In genomic region chr10:93181929-93182327, GRCh38 we compare ENCODE assay signal across 35 cellular contexts.
"Had no signal": no experiment of that assay in that cellular context is flagged by ENCODE, and none has a peak within 500 bp of the region (broad histone marks: within the 10 kb centered on the region; RNA-seq: fewer than 3 reads in every experiment).

No MANE protein-coding gene starts in this region.

- H3K27me3 ChIP-seq: adrenal gland, body of pancreas, cardiac muscle cell, colonic mucosa, esophagus squamous epithelium, gastroesophageal sphincter had no signal

- H3K9me3 ChIP-seq: adrenal gland, body of pancreas, colonic mucosa, esophagus squamous epithelium, gastroesophageal sphincter had no signal

- ATAC-seq: activated CD4-positive, CD25-positive, alpha-beta regulatory T cell treated with anti-CD3 and anti-CD28 coated beads, Interleukin-2, amount 50 U/mL, for 24 hours; activated CD8-positive, alpha-beta memory T cell treated with anti-CD3 and anti-CD28 coated beads, Interleukin-2, amount 10 ng/mL, durations not matched to agents 7 days and 5 days; activated CD8-positive, alpha-beta T cell treated with anti-CD3 and anti-CD28 coated beads, Interleukin-2, amount 10 ng/mL, durations not matched to agents 7 days and 5 days; activated naive CD8-positive, alpha-beta T cell treated with anti-CD3 and anti-CD28 coated beads, Interleukin-2, amount 50 U/mL, for 24 hours; body of pancreas; gastroesophageal sphincter; T-helper 17 cell had no signal

- H3K9me3 Mint-ChIP-seq: activated B cell treated with CpG ODN at 0.5 μM for 24 hours; activated naive CD4-positive, alpha-beta T cell treated with anti-CD3 and anti-CD28 coated beads for 36 hours; activated naive CD4-positive, alpha-beta T cell treated with anti-CD3 and anti-CD28 coated beads, Interleukin-2, amount 50 U/mL, for 24 hours; activated naive CD8-positive, alpha-beta T cell treated with anti-CD3 and anti-CD28 coated beads for 36 hours; activated naive CD8-positive, alpha-beta T cell treated with anti-CD3 and anti-CD28 coated beads, Interleukin-2, amount 50 U/mL, for 24 hours; activated T-helper 1 cell treated with anti-CD3 and anti-CD28 coated beads, Interleukin-12 subunit alpha, Interleukin-12 subunit beta, Interleukin-2, Interleukin-4 antibody, amounts not matched to agents 30 ng/mL and 10 ng/mL and 1 ng/mL, durations not matched to agents 14 hours and 24 hours and 36 hours; activated T-helper 2 cell treated with anti-CD3 and anti-CD28 coated beads, Interferon-gamma antibody, Interleukin-2, Interleukin-4, amounts not matched to agents 10 μg/mL and 5 μg/mL and 100 μg/mL, durations not matched to agents 14 hours and 24 hours and 36 hours; T-helper 2 cell treated with Interferon-gamma antibody and Interleukin-4, amounts not matched to agents 5 μg/mL and 100 μg/mL, for 36 hours had no signal

- H3K4me3 ChIP-seq: adrenal gland, body of pancreas, cardiac muscle cell, colonic mucosa, esophagus squamous epithelium, gastroesophageal sphincter had no signal

- H3K36me3 Mint-ChIP-seq: activated CD8-positive, alpha-beta memory T cell treated with anti-CD3 and anti-CD28 coated beads, Interleukin-2, amount 10 ng/mL, durations not matched to agents 7 days and 5 days; activated naive CD4-positive, alpha-beta T cell treated with anti-CD3 and anti-CD28 coated beads, Interleukin-2, amount 50 U/mL, for 24 hours; activated naive CD8-positive, alpha-beta T cell treated with anti-CD3 and anti-CD28 coated beads for 36 hours had no signal

- H3K27ac ChIP-seq: adrenal gland, body of pancreas, cardiac muscle cell, colonic mucosa, epithelial cell of prostate, esophagus squamous epithelium, gastroesophageal sphincter, WERI-Rb-1 had no signal

- H3K36me3 ChIP-seq: adrenal gland, cardiac muscle cell, colonic mucosa, esophagus squamous epithelium, gastroesophageal sphincter, WERI-Rb-1 had no signal

- H3K4me1 Mint-ChIP-seq: activated B cell treated with CpG ODN at 0.5 μM for 24 hours; activated CD8-positive, alpha-beta memory T cell treated with anti-CD3 and anti-CD28 coated beads, Interleukin-2, amount 10 ng/mL, durations not matched to agents 7 days and 5 days; activated naive CD4-positive, alpha-beta T cell treated with anti-CD3 and anti-CD28 coated beads, Interleukin-2, amount 50 U/mL, for 24 hours; activated naive CD8-positive, alpha-beta T cell treated with anti-CD3 and anti-CD28 coated beads for 36 hours; activated naive CD8-positive, alpha-beta T cell treated with anti-CD3 and anti-CD28 coated beads, Interleukin-2, amount 50 U/mL, for 24 hours had no signal

- H3K27ac Mint-ChIP-seq: activated B cell treated with CpG ODN at 0.5 μM for 24 hours; activated CD8-positive, alpha-beta memory T cell treated with anti-CD3 and anti-CD28 coated beads, Interleukin-2, amount 10 ng/mL, durations not matched to agents 7 days and 5 days; activated CD8-positive, alpha-beta T cell treated with anti-CD3 and anti-CD28 coated beads, Interleukin-2, amount 10 ng/mL, durations not matched to agents 7 days and 5 days; activated naive CD4-positive, alpha-beta T cell treated with anti-CD3 and anti-CD28 coated beads for 36 hours; activated naive CD4-positive, alpha-beta T cell treated with anti-CD3 and anti-CD28 coated beads, Interleukin-2, amount 50 U/mL, for 24 hours; activated naive CD8-positive, alpha-beta T cell treated with anti-CD3 and anti-CD28 coated beads for 36 hours; activated naive CD8-positive, alpha-beta T cell treated with anti-CD3 and anti-CD28 coated beads, Interleukin-2, amount 50 U/mL, for 24 hours; activated T-helper 1 cell treated with anti-CD3 and anti-CD28 coated beads, Interleukin-12 subunit alpha, Interleukin-12 subunit beta, Interleukin-2, Interleukin-4 antibody, amounts not matched to agents 30 ng/mL and 10 ng/mL and 1 ng/mL, durations not matched to agents 14 hours and 24 hours and 36 hours; activated T-helper 2 cell treated with anti-CD3 and anti-CD28 coated beads, Interferon-gamma antibody, Interleukin-2, Interleukin-4, amounts not matched to agents 10 μg/mL and 5 μg/mL and 100 μg/mL, durations not matched to agents 14 hours and 24 hours and 36 hours; T-helper 17 cell; T-helper 2 cell treated with Interferon-gamma antibody and Interleukin-4, amounts not matched to agents 5 μg/mL and 100 μg/mL, for 36 hours had no signal

- H3K4me3 Mint-ChIP-seq: activated B cell treated with CpG ODN at 0.5 μM for 24 hours; activated CD8-positive, alpha-beta memory T cell treated with anti-CD3 and anti-CD28 coated beads, Interleukin-2, amount 10 ng/mL, durations not matched to agents 7 days and 5 days; activated CD8-positive, alpha-beta T cell treated with anti-CD3 and anti-CD28 coated beads, Interleukin-2, amount 10 ng/mL, durations not matched to agents 7 days and 5 days; activated naive CD4-positive, alpha-beta T cell treated with anti-CD3 and anti-CD28 coated beads for 36 hours; activated naive CD4-positive, alpha-beta T cell treated with anti-CD3 and anti-CD28 coated beads, Interleukin-2, amount 50 U/mL, for 24 hours; activated naive CD8-positive, alpha-beta T cell treated with anti-CD3 and anti-CD28 coated beads for 36 hours; activated naive CD8-positive, alpha-beta T cell treated with anti-CD3 and anti-CD28 coated beads, Interleukin-2, amount 50 U/mL, for 24 hours; activated T-helper 1 cell treated with anti-CD3 and anti-CD28 coated beads, Interleukin-12 subunit alpha, Interleukin-12 subunit beta, Interleukin-2, Interleukin-4 antibody, amounts not matched to agents 30 ng/mL and 10 ng/mL and 1 ng/mL, durations not matched to agents 14 hours and 24 hours and 36 hours; T-helper 17 cell; T-helper 2 cell treated with Interferon-gamma antibody and Interleukin-4, amounts not matched to agents 5 μg/mL and 100 μg/mL, for 36 hours had no signal

- DNase-seq: activated B cell treated with CpG ODN at 0.5 μM for 24 hours; activated CD4-positive, alpha-beta T cell treated with anti-CD3 and anti-CD28 coated beads for 48 hours; activated CD4-positive, alpha-beta T cell treated with anti-CD3 and anti-CD28 coated beads, Interleukin-2, amount 50 U/mL, for 1 hour; activated CD4-positive, alpha-beta T cell treated with anti-CD3 and anti-CD28 coated beads, Interleukin-2, amount 50 U/mL, for 48 hours; activated CD8-positive, alpha-beta memory T cell treated with anti-CD3 and anti-CD28 coated beads, Interleukin-2, amount 10 ng/mL, durations not matched to agents 7 days and 5 days; activated CD8-positive, alpha-beta memory T cell treated with anti-CD3 and anti-CD28 coated beads, Interleukin-2, amount 50 U/mL, for 4 hours; activated CD8-positive, alpha-beta T cell treated with anti-CD3 and anti-CD28 coated beads, Interleukin-2, amount 10 ng/mL, durations not matched to agents 7 days and 5 days; activated effector memory CD4-positive, alpha-beta T cell treated with anti-CD3 and anti-CD28 coated beads, Interleukin-2, amount 50 U/mL, for 16 hours; activated naive CD4-positive, alpha-beta T cell treated with anti-CD3 and anti-CD28 coated beads for 36 hours; activated naive CD8-positive, alpha-beta T cell treated with anti-CD3 and anti-CD28 coated beads for 36 hours; activated naive CD8-positive, alpha-beta T cell treated with anti-CD3 and anti-CD28 coated beads, Interleukin-2, amount 50 U/mL, for 24 hours; activated T-cell treated with anti-CD3 and anti-CD28 coated beads, Interleukin-2, amount 50 U/mL, for 1 hour; activated T-cell treated with anti-CD3 and anti-CD28 coated beads, Interleukin-2, amount 50 U/mL, for 48 hours; adrenal gland; amygdala; aorta; body of pancreas; central memory CD4-positive, alpha-beta T cell; cerebellar nuclear complex; colonic mucosa; effector CD8-positive, alpha-beta T cell; esophagus squamous epithelium; foreskin melanocyte; T-helper 1 cell; T-helper 17 cell; T1000; WERI-Rb-1 had no signal

- H3K4me1 ChIP-seq: adrenal gland, body of pancreas, colonic mucosa, esophagus squamous epithelium, gastroesophageal sphincter had no signal
